Comparison of ENCODE assay signal across 24 cellular contexts in the genomic region with DNA sequence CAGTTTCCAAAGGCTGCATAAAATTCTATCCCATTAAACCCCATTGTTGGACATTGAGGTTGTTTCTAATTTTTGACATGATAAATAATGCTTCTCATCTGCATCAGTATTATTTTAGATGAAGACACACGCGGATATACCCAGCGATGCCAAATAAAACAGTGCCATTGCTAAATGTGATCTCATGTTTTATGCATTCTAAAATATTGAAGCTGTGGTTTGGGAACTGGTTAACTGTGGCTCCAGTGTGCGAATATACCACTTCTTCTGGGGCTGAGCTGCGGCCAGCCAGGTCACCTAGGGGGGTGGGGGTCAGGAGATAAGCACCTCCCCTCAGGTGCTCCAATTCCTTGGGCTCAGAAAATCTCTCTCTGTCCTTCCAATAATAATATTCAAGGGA.
"Had no signal": no experiment of that assay in that cellular context is flagged by ENCODE, and none has a peak within 500 bp of the region (broad histone marks: within the 10 kb centered on the region; RNA-seq: fewer than 3 reads in every experiment).

No MANE protein-coding gene starts in this region.

- H3K36me3 ChIP-seq: cardiac muscle cell had no signal

- H3K27ac Mint-ChIP-seq: activated CD4-positive, alpha-beta memory T cell treated with anti-CD3 and anti-CD28 coated beads, Interleukin-2, amount 10 ng/mL, durations not matched to agents 7 days and 5 days; activated CD4-positive, alpha-beta T cell treated with anti-CD3 and anti-CD28 coated beads for 36 hours; activated naive CD4-positive, alpha-beta T cell treated with anti-CD3 and anti-CD28 coated beads for 36 hours; activated naive CD8-positive, alpha-beta T cell; activated T-helper 17 cell treated with anti-CD3 and anti-CD28 coated beads, Interleukin-2, amount 50 U/mL, for 72 hours had no signal

- H3K4me1 Mint-ChIP-seq: activated T-helper 17 cell treated with anti-CD3 and anti-CD28 coated beads, Interleukin-2, amount 50 U/mL, for 72 hours had no signal

- H3K36me3 Mint-ChIP-seq: activated naive CD8-positive, alpha-beta T cell; brain had no signal

- H3K4me3 ChIP-seq: cardiac muscle cell had no signal

- DNase-seq: activated CD4-positive, alpha-beta memory T cell treated with anti-CD3 and anti-CD28 coated beads, Interleukin-2, amount 10 ng/mL, durations not matched to agents 7 days and 5 days; activated CD4-positive, alpha-beta T cell treated with anti-CD3 and anti-CD28 coated beads for 36 hours; activated CD4-positive, alpha-beta T cell treated with anti-CD3 and anti-CD28 coated beads, Interleukin-2, amount 50 U/mL, for 1 hour; activated gamma-delta T cell; activated naive CD4-positive, alpha-beta T cell treated with anti-CD3 and anti-CD28 coated beads for 36 hours; activated T-cell treated with anti-CD3 and anti-CD28 coated beads for 4 hours; activated T-cell treated with anti-CD3 and anti-CD28 coated beads, Interleukin-2, amount 50 U/mL, for 48 hours; anterior cingulate cortex; cerebellar nuclear complex; Kasumi-1; KBM-7; NCI-H1048; NCI-H1930; NCI-H2171 treated with DMSO at 0.1 percent for 48 hours; NCI-H226; NCI-H526; NCI-H82; SIG-M5; T-helper 1 cell had no signal

- H3K27ac ChIP-seq: cardiac muscle cell, VCaP had no signal

- H3K9me3 Mint-ChIP-seq: activated CD4-positive, alpha-beta memory T cell treated with anti-CD3 and anti-CD28 coated beads, Interleukin-2, amount 10 ng/mL, durations not matched to agents 7 days and 5 days; activated naive CD4-positive, alpha-beta T cell treated with anti-CD3 and anti-CD28 coated beads for 36 hours; activated T-helper 17 cell treated with anti-CD3 and anti-CD28 coated beads, Interleukin-2, amount 50 U/mL, for 72 hours had no signal

- H3K4me3 Mint-ChIP-seq: activated CD4-positive, alpha-beta memory T cell treated with anti-CD3 and anti-CD28 coated beads, Interleukin-2, amount 10 ng/mL, durations not matched to agents 7 days and 5 days; activated CD4-positive, alpha-beta T cell treated with anti-CD3 and anti-CD28 coated beads for 36 hours; activated naive CD4-positive, alpha-beta T cell treated with anti-CD3 and anti-CD28 coated beads for 36 hours; activated naive CD8-positive, alpha-beta T cell; activated T-helper 17 cell treated with anti-CD3 and anti-CD28 coated beads, Interleukin-2, amount 50 U/mL, for 72 hours had no signal

- H3K27me3 ChIP-seq: cardiac muscle cell had no signal
